ENCODE assay signal across 8 cellular contexts in genomic region chr1:25246600-25247023, GRCh38. TPM values are rescaled to one million over a fixed set of nuclear protein-coding genes. Genes with fewer than 3 reads are reported as not detected.
A peak's percentile ranks its signal among the peaks of the same experiment; 100 is the strongest.
DNase-seq lines count a peak whose midpoint lies in the region; ATAC-seq and TF ChIP-seq lines count a peak whose summit lies in the region.

No MANE protein-coding gene starts in this region.

- peak overlapping the region; percentile 96 for H3K4me3 Mint-ChIP-seq in activated naive CD4-positive, alpha-beta T cell treated with anti-CD3 and anti-CD28 coated beads for 36 hours

- peaks cover 38% of the 10 kb centered on the region for H3K36me3 Mint-ChIP-seq in activated naive CD4-positive, alpha-beta T cell treated with anti-CD3 and anti-CD28 coated beads for 36 hours (ENCODE audit: low read depth)

- peaks cover 47% of the 10 kb centered on the region for H3K4me1 Mint-ChIP-seq in activated naive CD4-positive, alpha-beta T cell treated with anti-CD3 and anti-CD28 coated beads for 36 hours (ENCODE audit: low read depth)

- DNase-seq in heart left ventricle, result peak in 1 of 5 donors; percentile 45
- no peak for DNase-seq in cardiac septum (ENCODE audit: low spot score)
- DNase-seq in activated naive CD4-positive, alpha-beta T cell treated with anti-CD3 and anti-CD28 coated beads for 36 hours, result peak; percentile 57
- no peak for DNase-seq in right atrium auricular region (ENCODE audit: low spot score)
- DNase-seq in glomerular visceral epithelial cell (ENCODE audit: extremely low spot score), result no peak
- no peak for DNase-seq in NCI-H1694 treated with DMSO at 0.1 percent for 48 hours (lab: John Stamatoyannopoulos, UW)

- H3K9me3 ChIP-seq in heart left ventricle (no peaks in the 10 kb centered on the region), HUES6 (ENCODE audit: control insufficient read depth, insufficient read depth, low read depth, low read length) (no peaks in the 10 kb centered on the region), right atrium auricular region (no peaks in the 10 kb centered on the region), skeletal muscle satellite cell (replicated peaks; ENCODE audit: low read length) (no peaks in the 10 kb centered on the region)

- H3K27ac ChIP-seq in heart left ventricle, result peak overlapping the region; percentile 95 to 100 (median 100)
- H3K27ac ChIP-seq in HUES6 (ENCODE audit: low read depth, low read length), result peak overlapping the region; percentile 85
- H3K27ac ChIP-seq in right atrium auricular region, result peak overlapping the region; percentile 99 to 100

- H3K4me3 ChIP-seq in heart left ventricle (peak overlapping the region; percentile 63 to 98 (median 80)), HUES6 (ENCODE audit: low read depth, low read length) (peak overlapping the region; percentile 94), right atrium auricular region (peak overlapping the region; percentile 82 to 95), skeletal muscle satellite cell (ENCODE audit: low read length) (peak overlapping the region; percentile 88)

- TF ChIP-seq CTCF in heart left ventricle (IDR thresholded peaks at IDR 0.05) (no peak), right atrium auricular region (IDR thresholded peaks at IDR 0.05) (no peak)

- peak in 2 of 4 donors; percentile 0 to 1 for ATAC-seq in heart left ventricle

- no peaks in the 10 kb centered on the region for H3K27me3 Mint-ChIP-seq in activated naive CD4-positive, alpha-beta T cell treated with anti-CD3 and anti-CD28 coated beads for 36 hours (ENCODE audit: low read depth)

- no peaks in the 10 kb centered on the region for H3K9me3 Mint-ChIP-seq in activated naive CD4-positive, alpha-beta T cell treated with anti-CD3 and anti-CD28 coated beads for 36 hours

- H3K27ac Mint-ChIP-seq in activated naive CD4-positive, alpha-beta T cell treated with anti-CD3 and anti-CD28 coated beads for 36 hours, result peak overlapping the region; percentile 99

- H3K4me1 ChIP-seq in heart left ventricle (peaks cover 7 to 50% (median 27%) of the 10 kb centered on the region in 12 donors), HUES6 (ENCODE audit: control insufficient read depth, insufficient read depth, low read length) (peaks cover 7% of the 10 kb centered on the region; the same call in 1 of the 2 replicates), right atrium auricular region (peaks cover 6 to 24% of the 10 kb centered on the region in 2 donors), skeletal muscle satellite cell (ENCODE audit: control insufficient read depth, insufficient read depth, low read length) (peaks cover 23% of the 10 kb centered on the region)

- peak overlapping the region; percentile 91 for H3K4me2 ChIP-seq in skeletal muscle satellite cell (ENCODE audit: low read length)

- H3K9ac ChIP-seq in HUES6 (ENCODE audit: low read length), result peak overlapping the region; percentile 92
- peak overlapping the region; percentile 99 for H3K9ac ChIP-seq in skeletal muscle satellite cell (ENCODE audit: low read depth, low read length)

- CTCF ChIA-PET in activated naive CD4-positive, alpha-beta T cell treated with anti-CD3 and anti-CD28 coated beads for 36 hours (lab: Charles Lee), result no interaction called here

- H3K27me3 ChIP-seq in heart left ventricle (no peaks in the 10 kb centered on the region), HUES6 (ENCODE audit: control insufficient read depth, insufficient read depth, low read length) (no peaks in the 10 kb centered on the region), right atrium auricular region (no peaks in the 10 kb centered on the region), skeletal muscle satellite cell (ENCODE audit: control insufficient read depth, insufficient read depth, low read length) (no peaks in the 10 kb centered on the region)

- intact Hi-C loops in heart left ventricle (cut with DNase I) (loop anchor here in 4 of 10 donors (2.0 to 10.0 kb wide), 7 partner anchors 91 to 748 kb away; partner anchors contain the start of genes MTFR1L (in 2 of the 4), TMEM50A (in 2 of the 4) and PAFAH2 (in 1 of the 4)), cardiac septum (cut with DNase I) (loop anchor here (2.0 to 5.0 kb wide), 4 partner anchors 14 to 571 kb away; partner anchors contain the start of genes MTFR1L, SYF2 and TMEM50A)
- intact Hi-C loops in activated naive CD4-positive, alpha-beta T cell treated with anti-CD3 and anti-CD28 coated beads for 36 hours (cut with micrococcal nuclease), result loop anchor here (1.0 to 10.0 kb wide), 7 partner anchors 7 to 1058 kb away; partner anchors contain the start of genes MTFR1L, PAFAH2, SYF2 and TMEM50A

- 0 to 1% (median 0%) methylated on average over 6 to 53 of the region's 53 CpGs for WGBS in heart left ventricle, 4 donors

- H3K36me3 ChIP-seq in heart left ventricle, result peaks cover 0 to 51% (median 38%) of the 10 kb centered on the region in 9 donors
- H3K36me3 ChIP-seq in HUES6 (ENCODE audit: control insufficient read depth, insufficient read depth, low read length), result peaks cover 46% of the 10 kb centered on the region
- H3K36me3 ChIP-seq in right atrium auricular region, result peaks cover 45% of the 10 kb centered on the region
- H3K36me3 ChIP-seq in skeletal muscle satellite cell (ENCODE audit: insufficient read depth, low read length), result peaks cover 52% of the 10 kb centered on the region

- TF ChIP-seq POLR2A in heart left ventricle (IDR thresholded peaks at IDR 0.05), result no peak

RNA-seq across cellular contexts. Expression of gene RSRP1, which starts 0.6 kb away (rescaled TPM):
- total RNA-seq in heart left ventricle (10 to 100 TPM; 14.4 to 51.4 (median 29.4) TPM), cardiac septum (52.2 TPM), right atrium auricular region (10 to 100 TPM; 23.5 to 27.7 TPM)
- polyA plus RNA-seq in heart left ventricle, result 100 to 1,000 TPM in 1 of 2 donors, 10 to 100 TPM in 1; 19.3 to 114 TPM
- 100 to 1,000 TPM; 101 to 110 TPM for total RNA-seq in activated naive CD4-positive, alpha-beta T cell treated with anti-CD3 and anti-CD28 coated beads for 36 hours
- 89.8 and 100 TPM in 2 replicates for total RNA-seq in skeletal muscle satellite cell (2012; rRNA removed)

RNA-seq across cellular contexts. Expression of gene SYF2, which starts 14.3 kb away (rescaled TPM):
- total RNA-seq in heart left ventricle, result 10 to 100 TPM; 25.0 to 41.3 (median 31.6) TPM
- 10 to 100 TPM; 43.1 to 60.3 TPM for polyA plus RNA-seq in heart left ventricle
- total RNA-seq in cardiac septum, result 35.4 TPM
- 10 to 100 TPM; 39.7 to 46.8 TPM for total RNA-seq in activated naive CD4-positive, alpha-beta T cell treated with anti-CD3 and anti-CD28 coated beads for 36 hours
- 10 to 100 TPM; 34.3 to 37.2 TPM for total RNA-seq in right atrium auricular region
- 24.2 and 31.4 TPM in 2 replicates for total RNA-seq in skeletal muscle satellite cell (2012; rRNA removed)

RNA-seq across cellular contexts. Expression of gene RHD, which starts 25.7 kb away (rescaled TPM):
- not detected for total RNA-seq in heart left ventricle
- polyA plus RNA-seq in heart left ventricle, result not detected
- not detected for total RNA-seq in cardiac septum
- total RNA-seq in activated naive CD4-positive, alpha-beta T cell treated with anti-CD3 and anti-CD28 coated beads for 36 hours, result not detected
- under 1 TPM in 1 of 2 donors, not detected in 1; 0.59 TPM for total RNA-seq in right atrium auricular region
- total RNA-seq in skeletal muscle satellite cell (2012; rRNA removed), result not detected in 2 replicates
